In genomic region chr7:6419310-6419773, GRCh38 we compare ENCODE assay signal across 16 cellular contexts. TPM values are rescaled to one million over a fixed set of nuclear protein-coding genes. Genes with fewer than 3 reads are reported as not detected.
DNase-seq lines count a peak whose midpoint lies in the region; ATAC-seq lines count a peak whose summit lies in the region.
"Had no signal": no experiment of that assay in that cellular context is flagged by ENCODE, and none has a peak within 500 bp of the region (broad histone marks: within the 10 kb centered on the region; RNA-seq: fewer than 3 reads in every experiment).

No MANE protein-coding gene starts in this region.

- no peak overlapping the region for H3K4me3 Mint-ChIP-seq in stimulated activated naive B cell treated with anti-CD40 and anti-IgM and Interleukin-4, amounts not matched to agents 10 μg/mL and 1 μg/mL and 100 μg/mL, for 72 hours
- H3K4me3 Mint-ChIP-seq: activated CD4-positive, alpha-beta T cell treated with anti-CD3 and anti-CD28 coated beads, Interleukin-2, amount 10 ng/mL, durations not matched to agents 7 days and 5 days had no signal

- DNase-seq in LHCN-M2 (ENCODE audit: low read depth) (peak; percentile 77), astrocyte of the hippocampus (ENCODE audit: low read depth, low spot score) (peak; percentile 75), iPS-NIHi11 (ENCODE audit: low spot score) (peak; percentile 52), NCI-H187 treated with DMSO at 0.1 percent for 48 hours (lab: John Stamatoyannopoulos, UW) (no peak), 8988T (no peak)
- no peak for DNase-seq in stimulated activated naive B cell treated with anti-CD40 and anti-IgM and Interleukin-4, amounts not matched to agents 10 μg/mL and 1 μg/mL and 100 μg/mL, for 72 hours
- DNase-seq in stimulated activated CD4-positive, alpha-beta T cell treated with anti-CD3 and anti-CD28 coated beads, Interleukin-12 subunit alpha, Interleukin-12 subunit beta, amount 100 ng/mL, for 4 hours, result no peak
- DNase-seq: activated CD4-positive, alpha-beta T cell treated with anti-CD3 and anti-CD28 coated beads, Interleukin-2, amount 10 ng/mL, durations not matched to agents 7 days and 5 days; activated T-cell treated with anti-CD3 and anti-CD28 coated beads, Interleukin-2, amount 50 U/mL, for 48 hours; EL; HCEC 1CT; mesenchymal stem cell; NCI-H1694; NCI-H524; spleen; T-helper 2 cell had no signal

- peaks cover 39 to 58% of the 10 kb centered on the region in 2 donors for H3K36me3 Mint-ChIP-seq in stimulated activated naive B cell treated with anti-CD40 and anti-IgM and Interleukin-4, amounts not matched to agents 10 μg/mL and 1 μg/mL and 100 μg/mL, for 72 hours

- H3K9me3 Mint-ChIP-seq in stimulated activated naive B cell treated with anti-CD40 and anti-IgM and Interleukin-4, amounts not matched to agents 10 μg/mL and 1 μg/mL and 100 μg/mL, for 72 hours, result no peaks in the 10 kb centered on the region
- H3K9me3 Mint-ChIP-seq: activated CD4-positive, alpha-beta T cell treated with anti-CD3 and anti-CD28 coated beads, Interleukin-2, amount 10 ng/mL, durations not matched to agents 7 days and 5 days had no signal

- H3K27ac Mint-ChIP-seq in stimulated activated naive B cell treated with anti-CD40 and anti-IgM and Interleukin-4, amounts not matched to agents 10 μg/mL and 1 μg/mL and 100 μg/mL, for 72 hours, result peak overlapping the region; percentile 81
- H3K27ac Mint-ChIP-seq: activated CD4-positive, alpha-beta T cell treated with anti-CD3 and anti-CD28 coated beads, Interleukin-2, amount 10 ng/mL, durations not matched to agents 7 days and 5 days had no signal

- peaks cover 5 to 7% of the 10 kb centered on the region in 2 donors for H3K4me1 Mint-ChIP-seq in stimulated activated naive B cell treated with anti-CD40 and anti-IgM and Interleukin-4, amounts not matched to agents 10 μg/mL and 1 μg/mL and 100 μg/mL, for 72 hours

- no peak for ATAC-seq in stimulated activated naive B cell treated with anti-CD40 and anti-IgM and Interleukin-4, amounts not matched to agents 10 μg/mL and 1 μg/mL and 100 μg/mL, for 72 hours (replicated peaks)

- H3K27me3 Mint-ChIP-seq in stimulated activated naive B cell treated with anti-CD40 and anti-IgM and Interleukin-4, amounts not matched to agents 10 μg/mL and 1 μg/mL and 100 μg/mL, for 72 hours, result no peaks in the 10 kb centered on the region
- H3K27me3 Mint-ChIP-seq: activated CD4-positive, alpha-beta T cell treated with anti-CD3 and anti-CD28 coated beads, Interleukin-2, amount 10 ng/mL, durations not matched to agents 7 days and 5 days had no signal

RNA-seq across cellular contexts. Expression of gene DAGLB, which starts 28.4 kb away (rescaled TPM):
- total RNA-seq in LHCN-M2 (2014; rRNA removed), result 18.3 and 23.6 TPM in 2 replicates
- 17.6 TPM for polyA plus RNA-seq in LHCN-M2 (2012)

RNA-seq across cellular contexts. Expression of gene RAC1, which starts 45.0 kb away (rescaled TPM):
- 102 and 131 TPM in 2 replicates for total RNA-seq in LHCN-M2 (2014; rRNA removed)
- polyA plus RNA-seq in LHCN-M2 (2012), result 389 TPM

Comparison
In these comparisons a context has a peak if more than half of its experiments do, and no peak if none do; other contexts are left out.
1. DNase-seq: peak in LHCN-M2 (single experiment), astrocyte of the hippocampus (single experiment) and iPS-NIHi11 (single experiment); none in stimulated activated naive B cell treated with anti-CD40 and anti-IgM and Interleukin-4, amounts not matched to agents 10 μg/mL and 1 μg/mL and 100 μg/mL, for 72 hours (single experiment), NCI-H187 treated with DMSO at 0.1 percent for 48 hours (single experiment), stimulated activated CD4-positive, alpha-beta T cell treated with anti-CD3 and anti-CD28 coated beads, Interleukin-12 subunit alpha, Interleukin-12 subunit beta, amount 100 ng/mL, for 4 hours (single experiment) and 8988T (single experiment).